ENCODE assay signal across 8 cellular contexts in the genomic region with DNA sequence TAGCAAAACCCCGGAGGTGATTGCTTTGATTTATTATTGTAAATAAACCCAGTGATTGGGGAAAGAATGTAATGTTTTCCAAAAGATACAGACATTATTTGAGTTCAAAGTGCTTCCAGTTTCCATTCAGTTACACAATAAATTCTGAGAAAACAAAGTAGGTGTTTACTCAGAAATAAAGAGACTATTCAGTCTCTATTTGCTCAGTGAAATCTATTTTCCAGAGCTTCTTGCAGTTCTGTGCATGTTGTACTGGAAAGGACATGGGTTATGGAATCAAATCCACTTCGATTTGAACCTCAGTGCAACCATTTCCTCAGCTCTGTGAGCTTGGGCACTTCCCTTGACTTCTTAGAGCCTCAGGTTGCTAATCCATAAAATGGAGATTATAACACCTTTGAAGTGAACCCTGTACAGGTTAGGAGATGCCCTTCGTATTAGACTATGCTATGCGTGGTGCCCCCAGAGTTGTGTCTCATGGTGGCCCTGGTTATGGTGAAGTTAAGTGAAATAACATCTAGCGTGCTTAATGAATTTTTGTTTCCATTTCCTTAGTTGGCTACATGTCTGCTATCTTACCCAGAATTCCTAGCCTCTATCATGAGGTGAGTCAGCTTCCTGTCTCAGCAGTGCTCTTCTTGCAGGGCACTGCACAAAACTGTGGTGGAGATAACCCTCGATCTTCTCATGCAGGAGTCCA.
DNase-seq lines count a peak whose midpoint lies in the region; ATAC-seq and TF ChIP-seq lines count a peak whose summit lies in the region.

No MANE protein-coding gene starts in this region.

- H3K4me2 ChIP-seq in Loucy (ENCODE audit: low read depth, low read length, poor library complexity, severe bottlenecking), result peak overlapping the region; percentile 53

- no peak for TF ChIP-seq CTCF in Loucy (conservative IDR thresholded peaks at IDR 0.05; ENCODE audit: low read length)
- TF ChIP-seq CTCF in testis (IDR thresholded peaks at IDR 0.05), result no peak
- TF ChIP-seq CTCF in esophagus squamous epithelium (IDR thresholded peaks at IDR 0.05), result no peak

- no peaks in the 10 kb centered on the region for H3K79me2 ChIP-seq in Loucy (ENCODE audit: insufficient read depth, low read length)

- no peak overlapping the region for H3K9ac ChIP-seq in Loucy (ENCODE audit: low read depth, low read length, poor library complexity, severe bottlenecking)

- H3K4me1 ChIP-seq in Loucy (ENCODE audit: insufficient read depth, low read length, poor library complexity, severe bottlenecking), result peaks cover 20% of the 10 kb centered on the region
- no peaks in the 10 kb centered on the region for H3K4me1 ChIP-seq in testis
- peaks cover 0 to 27% (median 9%) of the 10 kb centered on the region in 3 donors for H3K4me1 ChIP-seq in esophagus squamous epithelium

- intact Hi-C loops in activated naive CD4-positive, alpha-beta T cell treated with anti-CD3 and anti-CD28 coated beads for 36 hours (cut with micrococcal nuclease), result loop anchor here (1.0 to 2.0 kb wide), 7 partner anchors 15 to 159 kb away; partner anchors contain the start of gene RPL39L
- intact Hi-C loops in testis (cut with DNase I; ENCODE audit: low total_unique reads), result no loop called here
- intact Hi-C loops in esophagus squamous epithelium (cut with DNase I), result no loop called here

- H3K4me1 Mint-ChIP-seq in activated naive CD4-positive, alpha-beta T cell treated with anti-CD3 and anti-CD28 coated beads for 36 hours (ENCODE audit: low read depth), result peaks cover 81% of the 10 kb centered on the region

- H3K9me3 ChIP-seq in Loucy (ENCODE audit: insufficient read depth, low read depth, low read length), result no peaks in the 10 kb centered on the region
- H3K9me3 ChIP-seq in testis, result no peaks in the 10 kb centered on the region
- no peaks in the 10 kb centered on the region for H3K9me3 ChIP-seq in esophagus squamous epithelium

- no peaks in the 10 kb centered on the region for H3K9me2 ChIP-seq in Loucy (replicated peaks; ENCODE audit: low read depth, low read length)

- no peaks in the 10 kb centered on the region for H3K27me3 Mint-ChIP-seq in activated naive CD4-positive, alpha-beta T cell treated with anti-CD3 and anti-CD28 coated beads for 36 hours (ENCODE audit: low read depth)

- peak overlapping the region; percentile 98 for H3K27ac Mint-ChIP-seq in activated naive CD4-positive, alpha-beta T cell treated with anti-CD3 and anti-CD28 coated beads for 36 hours

- ATAC-seq in HG03039 (IDR thresholded peaks at IDR 0.05; ENCODE audit: unreplicated experiment), result no peak

- H3F3A ChIP-seq in Loucy (ENCODE audit: low read depth), result 0 out of 2 replicates have a peak, but pooled peaks cover 3% of the 10 kb centered on the region

- CTCF ChIA-PET in activated naive CD4-positive, alpha-beta T cell treated with anti-CD3 and anti-CD28 coated beads for 36 hours (lab: Charles Lee), result interaction anchor here (0.6 to 2.0 kb wide), 4 partner anchors 10 to 124 kb away, joined by 3 to 7 read pairs (median 6); no protein-coding TSS in a partner anchor

- H3K4me3 ChIP-seq in Loucy (ENCODE audit: low read length, poor library complexity, severe bottlenecking) (peak overlapping the region; percentile 15), testis (no peak overlapping the region), esophagus squamous epithelium (no peak overlapping the region)

- H3K36me3 ChIP-seq in Loucy (ENCODE audit: insufficient read depth, low read length) (peaks cover 41% of the 10 kb centered on the region; the same call in 1 of the 2 replicates), testis (ENCODE audit: low read depth, missing control alignments) (no peaks in the 10 kb centered on the region), esophagus squamous epithelium (peaks cover 0 to 37% (median 0%) of the 10 kb centered on the region in 3 donors)

- peaks cover 75% of the 10 kb centered on the region for H3K36me3 Mint-ChIP-seq in activated naive CD4-positive, alpha-beta T cell treated with anti-CD3 and anti-CD28 coated beads for 36 hours (ENCODE audit: low read depth)

- H3K27me3 ChIP-seq in Loucy (ENCODE audit: insufficient read depth, low read length, poor library complexity, severe bottlenecking) (no peaks in the 10 kb centered on the region), testis (no peaks in the 10 kb centered on the region), esophagus squamous epithelium (no peaks in the 10 kb centered on the region)

- DNase-seq in stimulated activated CD4-positive, alpha-beta T cell treated with anti-CD3 and anti-CD28 coated beads, Interleukin-12 subunit alpha, Interleukin-12 subunit beta, amount 100 ng/mL, for 4 hours, result peak; percentile 29
- DNase-seq in stimulated activated CD4-positive, alpha-beta T cell treated with anti-CD3 and anti-CD28 coated beads, Interleukin-2, amount 100 ng/mL, for 48 hours, result no peak
- DNase-seq in activated naive CD4-positive, alpha-beta T cell treated with anti-CD3 and anti-CD28 coated beads for 36 hours, result peak; percentile 73
- peak; percentile 48 for DNase-seq in pulmonary artery endothelial cell (ENCODE audit: low read depth, low spot score)
- DNase-seq in testis, result no peak
- no peak for DNase-seq in esophagus squamous epithelium (lab: John Stamatoyannopoulos, UW)

- H3K27ac ChIP-seq in testis, result no peak overlapping the region
- H3K27ac ChIP-seq in esophagus squamous epithelium, result peak overlapping the region in 2 of 4 donors; percentile 31 to 40

- peak overlapping the region; percentile 60 for H3K4me3 Mint-ChIP-seq in activated naive CD4-positive, alpha-beta T cell treated with anti-CD3 and anti-CD28 coated beads for 36 hours

- WGBS in testis, 2 donors, result 84 to 89% methylated on average over 6 of the region's 6 CpGs
- WGBS in esophagus squamous epithelium, 2 donors, result 70 to 72% methylated on average over 5 to 6 of the region's 6 CpGs

- TF ChIP-seq POLR2A in testis (IDR thresholded peaks at IDR 0.05) (no peak), esophagus squamous epithelium (IDR thresholded peaks at IDR 0.05) (no peak)

- peak overlapping the region; percentile 73 for H2AFZ ChIP-seq in Loucy (ENCODE audit: low read length)

- H4K20me1 ChIP-seq in Loucy (ENCODE audit: insufficient read depth, low read length, poor library complexity, severe bottlenecking), result no peaks in the 10 kb centered on the region

- peaks cover 1% of the 10 kb centered on the region for H3K9me3 Mint-ChIP-seq in activated naive CD4-positive, alpha-beta T cell treated with anti-CD3 and anti-CD28 coated beads for 36 hours

Comparison
In these comparisons a context has a peak if more than half of its experiments do, and no peak if none do; other contexts are left out.
1. DNase-seq: peak in stimulated activated CD4-positive, alpha-beta T cell treated with anti-CD3 and anti-CD28 coated beads, Interleukin-12 subunit alpha, Interleukin-12 subunit beta, amount 100 ng/mL, for 4 hours (single experiment), activated naive CD4-positive, alpha-beta T cell treated with anti-CD3 and anti-CD28 coated beads for 36 hours (single experiment) and pulmonary artery endothelial cell (single experiment); none in stimulated activated CD4-positive, alpha-beta T cell treated with anti-CD3 and anti-CD28 coated beads, Interleukin-2, amount 100 ng/mL, for 48 hours (0 of 2), testis (single experiment) and esophagus squamous epithelium (single experiment).